Comparison of ENCODE assay signal across 38 cellular contexts in the genomic region with DNA sequence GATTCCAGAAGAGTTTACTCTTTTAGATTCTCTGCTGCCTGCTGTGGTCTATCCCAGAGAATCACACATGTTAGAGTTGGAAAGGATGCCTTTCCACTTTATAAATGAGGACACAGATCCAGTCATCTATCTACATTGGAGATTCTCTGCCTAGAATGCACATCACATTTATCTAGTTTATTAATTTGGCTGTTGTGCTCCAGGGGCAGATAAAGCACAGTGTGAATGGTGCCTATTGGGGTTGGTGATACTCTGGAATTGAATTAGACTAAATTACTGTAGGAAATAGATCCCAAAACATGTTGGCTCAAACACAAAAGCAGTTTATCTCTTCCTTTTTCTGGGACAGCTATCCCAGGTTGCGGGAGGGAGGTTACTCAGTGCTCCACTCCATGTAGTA. TPM values are rescaled to one million over a fixed set of nuclear protein-coding genes. Genes with fewer than 3 reads are reported as not detected.
"Had no signal": no experiment of that assay in that cellular context is flagged by ENCODE, and none has a peak within 500 bp of the region (broad histone marks: within the 10 kb centered on the region; RNA-seq: fewer than 3 reads in every experiment).

No MANE protein-coding gene starts in this region.

- H3K4me2 ChIP-seq: KMS-11 had no signal

- H3K4me3 ChIP-seq: MG63 had no signal

- DNase-seq: Karpas-422, Kasumi-1, KBM-7, KG1, MG63, MM.1S, MV-4-11, NCI-H1048, NCI-H1092, NCI-H1092 treated with DMSO at 0.1 percent for 48 hours, NCI-H1105, NCI-H1105 treated with DMSO at 0.1 percent for 48 hours, NCI-H1417, NCI-H1417 treated with DMSO at 0.1 percent for 48 hours, NCI-H1436, NCI-H1436 treated with DMSO at 0.1 percent for 48 hours, NCI-H146, NCI-H1694, NCI-H1694 treated with DMSO at 0.1 percent for 48 hours, NCI-H187, NCI-H187 treated with DMSO at 0.1 percent for 48 hours, NCI-H1930, NCI-H2029, NCI-H2029 treated with DMSO at 0.1 percent for 48 hours, NCI-H2081, NCI-H2081 treated with DMSO at 0.1 percent for 48 hours, NCI-H2107, NCI-H2171, NCI-H2171 treated with DMSO at 0.1 percent for 48 hours, NCI-H2227 treated with DMSO at 0.1 percent for 48 hours, NCI-H226, NCI-H345, NCI-H446, NCI-H446 treated with DMSO at 0.1 percent for 48 hours had no signal

- H3K36me3 ChIP-seq: MG63 had no signal

- H3K9ac ChIP-seq: KMS-11 had no signal

- H3K27ac ChIP-seq: KMS-11 had no signal

RNA-seq across cellular contexts. Expression of a gene that starts 52.9 kb away (rescaled TPM):
- total RNA-seq: LHCN-M2, M059J, MCF 10A had no signal
